In the genomic region with DNA sequence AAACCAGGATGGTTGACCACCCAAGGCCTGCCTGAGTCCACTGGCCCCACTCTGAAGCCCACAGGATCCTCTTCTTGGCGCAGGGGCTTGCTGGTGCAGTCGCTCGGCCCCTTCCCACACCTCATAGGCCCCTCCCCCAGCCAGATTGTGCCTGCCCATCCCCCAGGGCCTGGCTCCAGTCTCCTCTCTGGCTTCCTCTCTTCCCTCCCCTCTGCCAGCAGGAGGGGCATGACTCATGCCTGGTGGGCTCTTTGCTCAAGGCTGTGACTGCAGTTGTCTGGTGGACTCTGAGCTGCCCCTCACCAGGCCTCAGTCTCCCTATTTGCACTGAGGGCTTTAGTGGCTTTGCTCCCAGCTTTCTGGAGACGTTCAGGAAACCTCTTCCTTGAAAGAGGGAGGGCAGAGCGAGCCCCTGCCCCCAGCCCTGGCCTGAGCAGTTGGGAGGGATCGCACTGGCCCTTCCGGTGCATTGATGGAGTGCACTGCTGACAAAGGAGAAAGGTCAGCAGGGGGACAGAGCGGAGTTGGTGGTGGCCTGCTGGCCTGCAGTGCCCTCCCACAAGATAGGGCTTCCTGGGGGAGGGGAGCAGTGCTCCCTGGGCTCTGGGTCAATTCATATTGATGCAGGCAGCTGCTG, we compare ENCODE assay signal across 1 cellular context.
TF ChIP-seq lines count a peak whose summit lies in the region.

No MANE protein-coding gene starts in this region.

TF ChIP-seq in HepG2, 621 proteins besides CTCF, POLR2A, EP300 and RAD21 (continued from another document and continues in another):
- TF ChIP-seq, protein P1, sequence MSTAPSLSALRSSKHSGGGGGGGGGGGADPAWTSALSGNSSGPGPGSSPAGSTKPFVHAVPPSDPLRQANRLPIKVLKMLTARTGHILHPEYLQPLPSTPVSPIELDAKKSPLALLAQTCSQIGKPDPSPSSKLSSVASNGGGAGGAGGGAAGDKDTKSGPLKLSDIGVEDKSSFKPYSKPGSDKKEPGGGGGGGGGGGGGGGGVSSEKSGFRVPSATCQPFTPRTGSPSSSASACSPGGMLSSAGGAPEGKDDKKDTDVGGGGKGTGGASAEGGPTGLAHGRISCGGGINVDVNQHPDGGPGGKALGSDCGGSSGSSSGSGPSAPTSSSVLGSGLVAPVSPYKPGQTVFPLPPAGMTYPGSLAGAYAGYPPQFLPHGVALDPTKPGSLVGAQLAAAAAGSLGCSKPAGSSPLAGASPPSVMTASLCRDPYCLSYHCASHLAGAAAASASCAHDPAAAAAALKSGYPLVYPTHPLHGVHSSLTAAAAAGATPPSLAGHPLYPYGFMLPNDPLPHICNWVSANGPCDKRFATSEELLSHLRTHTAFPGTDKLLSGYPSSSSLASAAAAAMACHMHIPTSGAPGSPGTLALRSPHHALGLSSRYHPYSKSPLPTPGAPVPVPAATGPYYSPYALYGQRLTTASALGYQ (CRISPR knock-in tag; IDR thresholded peaks at IDR 0.05): no peak
- TF ChIP-seq NFE2 (CRISPR knock-in tag; IDR thresholded peaks at IDR 0.05) (no peak), RBAK (CRISPR knock-in tag; IDR thresholded peaks at IDR 0.05) (no peak), AHR (CRISPR knock-in tag; IDR thresholded peaks at IDR 0.05) (no peak), KMT2B (CRISPR knock-in tag; IDR thresholded peaks at IDR 0.05) (0 out of 2 replicates have a peak, but pooled peaks have one; percentile 19), ZNF350 (CRISPR knock-in tag; IDR thresholded peaks at IDR 0.05; ENCODE audit: borderline replicate concordance, low read depth) (no peak), SALL2 (CRISPR knock-in tag; IDR thresholded peaks at IDR 0.05) (no peak), SP5 (CRISPR knock-in tag; IDR thresholded peaks at IDR 0.05; ENCODE audit: borderline replicate concordance, low read depth) (peak; percentile 56), MIXL1 (CRISPR knock-in tag; IDR thresholded peaks at IDR 0.05) (no peak), NPAS2 (CRISPR knock-in tag; IDR thresholded peaks at IDR 0.05; ENCODE audit: borderline replicate concordance) (no peak), FOXK2 (IDR thresholded peaks at IDR 0.05) (no peak), KLF13 (CRISPR knock-in tag; IDR thresholded peaks at IDR 0.05) (no peak), ZFP36L2 (CRISPR knock-in tag; IDR thresholded peaks at IDR 0.05) (no peak), FOXA1 (IDR thresholded peaks at IDR 0.05) (no peak), FOXA1 (CRISPR knock-in tag; IDR thresholded peaks at IDR 0.05) (0 out of 2 replicates have a peak, but pooled peaks have one; percentile 7), ZC3H13 (CRISPR knock-in tag; IDR thresholded peaks at IDR 0.05) (no peak), ZNF235 (CRISPR knock-in tag; IDR thresholded peaks at IDR 0.05; ENCODE audit: borderline replicate concordance) (0 out of 2 replicates have a peak, but pooled peaks have one; percentile 32), REXO4 (CRISPR knock-in tag; IDR thresholded peaks at IDR 0.05; ENCODE audit: borderline replicate concordance) (no peak), KLF11 (CRISPR knock-in tag; IDR thresholded peaks at IDR 0.05) (no peak), NCOA5 (CRISPR knock-in tag; IDR thresholded peaks at IDR 0.05) (no peak), FOSL1 (CRISPR knock-in tag; IDR thresholded peaks at IDR 0.05; ENCODE audit: borderline replicate concordance) (peak; percentile 54), PITX1 (CRISPR knock-in tag; IDR thresholded peaks at IDR 0.05) (no peak), ZBTB8A (CRISPR knock-in tag; IDR thresholded peaks at IDR 0.05; ENCODE audit: borderline replicate concordance, low read depth) (no peak), CREB1 (IDR thresholded peaks at IDR 0.05) (no peak), CREB1 (CRISPR knock-in tag; IDR thresholded peaks at IDR 0.05) (no peak), ZNF451 (CRISPR knock-in tag; IDR thresholded peaks at IDR 0.05) (no peak), ATAD3A (CRISPR knock-in tag; IDR thresholded peaks at IDR 0.05) (no peak), ZNF3 (CRISPR knock-in tag; IDR thresholded peaks at IDR 0.05) (no peak), SOX5 (CRISPR knock-in tag; IDR thresholded peaks at IDR 0.05; ENCODE audit: borderline replicate concordance) (peak; percentile 40; the same call in 1 of the 2 replicates), RARA (CRISPR knock-in tag; IDR thresholded peaks at IDR 0.05) (peak; percentile 95), DR1 (CRISPR knock-in tag; IDR thresholded peaks at IDR 0.05) (no peak), CENPX (CRISPR knock-in tag; IDR thresholded peaks at IDR 0.05) (no peak), FOXJ3 (CRISPR knock-in tag; IDR thresholded peaks at IDR 0.05; ENCODE audit: borderline replicate concordance) (no peak), PCBP1 (IDR thresholded peaks at IDR 0.05; ENCODE audit: borderline replicate concordance, low read depth, low read length) (no peak), RFX3 (CRISPR knock-in tag; IDR thresholded peaks at IDR 0.05) (no peak), ZNF552 (CRISPR knock-in tag; IDR thresholded peaks at IDR 0.05; ENCODE audit: borderline replicate concordance) (no peak), ZNF607 (CRISPR knock-in tag; IDR thresholded peaks at IDR 0.05; ENCODE audit: borderline replicate concordance) (no peak), ZNF282 (IDR thresholded peaks at IDR 0.05; ENCODE audit: partially characterized antibody) (no peak)
- TF ChIP-seq, protein P2, sequence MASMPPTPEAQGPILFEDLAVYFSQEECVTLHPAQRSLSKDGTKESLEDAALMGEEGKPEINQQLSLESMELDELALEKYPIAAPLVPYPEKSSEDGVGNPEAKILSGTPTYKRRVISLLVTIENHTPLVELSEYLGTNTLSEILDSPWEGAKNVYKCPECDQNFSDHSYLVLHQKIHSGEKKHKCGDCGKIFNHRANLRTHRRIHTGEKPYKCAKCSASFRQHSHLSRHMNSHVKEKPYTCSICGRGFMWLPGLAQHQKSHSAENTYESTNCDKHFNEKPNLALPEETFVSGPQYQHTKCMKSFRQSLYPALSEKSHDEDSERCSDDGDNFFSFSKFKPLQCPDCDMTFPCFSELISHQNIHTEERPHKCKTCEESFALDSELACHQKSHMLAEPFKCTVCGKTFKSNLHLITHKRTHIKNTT (CRISPR knock-in tag; IDR thresholded peaks at IDR 0.05): no peak
- TF ChIP-seq, protein P3, sequence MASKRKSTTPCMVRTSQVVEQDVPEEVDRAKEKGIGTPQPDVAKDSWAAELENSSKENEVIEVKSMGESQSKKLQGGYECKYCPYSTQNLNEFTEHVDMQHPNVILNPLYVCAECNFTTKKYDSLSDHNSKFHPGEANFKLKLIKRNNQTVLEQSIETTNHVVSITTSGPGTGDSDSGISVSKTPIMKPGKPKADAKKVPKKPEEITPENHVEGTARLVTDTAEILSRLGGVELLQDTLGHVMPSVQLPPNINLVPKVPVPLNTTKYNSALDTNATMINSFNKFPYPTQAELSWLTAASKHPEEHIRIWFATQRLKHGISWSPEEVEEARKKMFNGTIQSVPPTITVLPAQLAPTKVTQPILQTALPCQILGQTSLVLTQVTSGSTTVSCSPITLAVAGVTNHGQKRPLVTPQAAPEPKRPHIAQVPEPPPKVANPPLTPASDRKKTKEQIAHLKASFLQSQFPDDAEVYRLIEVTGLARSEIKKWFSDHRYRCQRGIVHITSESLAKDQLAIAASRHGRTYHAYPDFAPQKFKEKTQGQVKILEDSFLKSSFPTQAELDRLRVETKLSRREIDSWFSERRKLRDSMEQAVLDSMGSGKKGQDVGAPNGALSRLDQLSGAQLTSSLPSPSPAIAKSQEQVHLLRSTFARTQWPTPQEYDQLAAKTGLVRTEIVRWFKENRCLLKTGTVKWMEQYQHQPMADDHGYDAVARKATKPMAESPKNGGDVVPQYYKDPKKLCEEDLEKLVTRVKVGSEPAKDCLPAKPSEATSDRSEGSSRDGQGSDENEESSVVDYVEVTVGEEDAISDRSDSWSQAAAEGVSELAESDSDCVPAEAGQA (IDR thresholded peaks at IDR 0.05; ENCODE audit: low read depth): no peak
- TF ChIP-seq, protein P3 (CRISPR knock-in tag; IDR thresholded peaks at IDR 0.05; ENCODE audit: borderline replicate concordance): no peak
- TF ChIP-seq, protein P4, sequence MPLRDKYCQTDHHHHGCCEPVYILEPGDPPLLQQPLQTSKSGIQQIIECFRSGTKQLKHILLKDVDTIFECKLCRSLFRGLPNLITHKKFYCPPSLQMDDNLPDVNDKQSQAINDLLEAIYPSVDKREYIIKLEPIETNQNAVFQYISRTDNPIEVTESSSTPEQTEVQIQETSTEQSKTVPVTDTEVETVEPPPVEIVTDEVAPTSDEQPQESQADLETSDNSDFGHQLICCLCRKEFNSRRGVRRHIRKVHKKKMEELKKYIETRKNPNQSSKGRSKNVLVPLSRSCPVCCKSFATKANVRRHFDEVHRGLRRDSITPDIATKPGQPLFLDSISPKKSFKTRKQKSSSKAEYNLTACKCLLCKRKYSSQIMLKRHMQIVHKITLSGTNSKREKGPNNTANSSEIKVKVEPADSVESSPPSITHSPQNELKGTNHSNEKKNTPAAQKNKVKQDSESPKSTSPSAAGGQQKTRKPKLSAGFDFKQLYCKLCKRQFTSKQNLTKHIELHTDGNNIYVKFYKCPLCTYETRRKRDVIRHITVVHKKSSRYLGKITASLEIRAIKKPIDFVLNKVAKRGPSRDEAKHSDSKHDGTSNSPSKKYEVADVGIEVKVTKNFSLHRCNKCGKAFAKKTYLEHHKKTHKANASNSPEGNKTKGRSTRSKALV (CRISPR knock-in tag; IDR thresholded peaks at IDR 0.05): no peak
- TF ChIP-seq, protein P5, sequence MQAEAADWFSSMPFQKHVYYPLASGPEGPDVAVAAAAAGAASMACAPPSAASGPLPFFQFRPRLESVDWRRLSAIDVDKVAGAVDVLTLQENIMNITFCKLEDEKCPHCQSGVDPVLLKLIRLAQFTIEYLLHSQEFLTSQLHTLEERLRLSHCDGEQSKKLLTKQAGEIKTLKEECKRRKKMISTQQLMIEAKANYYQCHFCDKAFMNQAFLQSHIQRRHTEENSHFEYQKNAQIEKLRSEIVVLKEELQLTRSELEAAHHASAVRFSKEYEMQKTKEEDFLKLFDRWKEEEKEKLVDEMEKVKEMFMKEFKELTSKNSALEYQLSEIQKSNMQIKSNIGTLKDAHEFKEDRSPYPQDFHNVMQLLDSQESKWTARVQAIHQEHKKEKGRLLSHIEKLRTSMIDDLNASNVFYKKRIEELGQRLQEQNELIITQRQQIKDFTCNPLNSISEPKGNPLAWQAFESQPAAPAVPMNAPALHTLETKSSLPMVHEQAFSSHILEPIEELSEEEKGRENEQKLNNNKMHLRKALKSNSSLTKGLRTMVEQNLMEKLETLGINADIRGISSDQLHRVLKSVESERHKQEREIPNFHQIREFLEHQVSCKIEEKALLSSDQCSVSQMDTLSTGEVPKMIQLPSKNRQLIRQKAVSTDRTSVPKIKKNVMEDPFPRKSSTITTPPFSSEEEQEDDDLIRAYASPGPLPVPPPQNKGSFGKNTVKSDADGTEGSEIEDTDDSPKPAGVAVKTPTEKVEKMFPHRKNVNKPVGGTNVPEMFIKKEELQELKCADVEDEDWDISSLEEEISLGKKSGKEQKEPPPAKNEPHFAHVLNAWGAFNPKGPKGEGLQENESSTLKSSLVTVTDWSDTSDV (CRISPR knock-in tag; IDR thresholded peaks at IDR 0.05): no peak
- TF ChIP-seq, protein P6, sequence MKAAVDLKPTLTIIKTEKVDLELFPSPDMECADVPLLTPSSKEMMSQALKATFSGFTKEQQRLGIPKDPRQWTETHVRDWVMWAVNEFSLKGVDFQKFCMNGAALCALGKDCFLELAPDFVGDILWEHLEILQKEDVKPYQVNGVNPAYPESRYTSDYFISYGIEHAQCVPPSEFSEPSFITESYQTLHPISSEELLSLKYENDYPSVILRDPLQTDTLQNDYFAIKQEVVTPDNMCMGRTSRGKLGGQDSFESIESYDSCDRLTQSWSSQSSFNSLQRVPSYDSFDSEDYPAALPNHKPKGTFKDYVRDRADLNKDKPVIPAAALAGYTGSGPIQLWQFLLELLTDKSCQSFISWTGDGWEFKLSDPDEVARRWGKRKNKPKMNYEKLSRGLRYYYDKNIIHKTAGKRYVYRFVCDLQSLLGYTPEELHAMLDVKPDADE (CRISPR knock-in tag; IDR thresholded peaks at IDR 0.05): no peak
- TF ChIP-seq, protein P7, sequence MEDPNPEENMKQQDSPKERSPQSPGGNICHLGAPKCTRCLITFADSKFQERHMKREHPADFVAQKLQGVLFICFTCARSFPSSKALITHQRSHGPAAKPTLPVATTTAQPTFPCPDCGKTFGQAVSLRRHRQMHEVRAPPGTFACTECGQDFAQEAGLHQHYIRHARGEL (CRISPR knock-in tag; IDR thresholded peaks at IDR 0.05): no peak
- TF ChIP-seq, protein P8, sequence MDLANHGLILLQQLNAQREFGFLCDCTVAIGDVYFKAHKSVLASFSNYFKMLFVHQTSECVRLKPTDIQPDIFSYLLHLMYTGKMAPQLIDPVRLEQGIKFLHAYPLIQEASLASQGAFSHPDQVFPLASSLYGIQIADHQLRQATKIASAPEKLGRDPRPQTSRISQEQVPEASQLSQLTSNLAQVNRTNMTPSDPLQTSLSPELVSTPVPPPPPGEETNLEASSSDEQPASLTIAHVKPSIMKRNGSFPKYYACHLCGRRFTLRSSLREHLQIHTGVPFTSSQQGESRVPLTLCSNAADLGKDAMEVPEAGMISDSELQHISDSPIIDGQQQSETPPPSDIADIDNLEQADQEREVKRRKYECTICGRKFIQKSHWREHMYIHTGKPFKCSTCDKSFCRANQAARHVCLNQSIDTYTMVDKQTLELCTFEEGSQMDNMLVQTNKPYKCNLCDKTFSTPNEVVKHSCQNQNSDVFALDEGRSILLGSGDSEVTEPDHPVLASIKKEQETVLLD (CRISPR knock-in tag; IDR thresholded peaks at IDR 0.05; ENCODE audit: low read depth): no peak
- TF ChIP-seq, protein P9, sequence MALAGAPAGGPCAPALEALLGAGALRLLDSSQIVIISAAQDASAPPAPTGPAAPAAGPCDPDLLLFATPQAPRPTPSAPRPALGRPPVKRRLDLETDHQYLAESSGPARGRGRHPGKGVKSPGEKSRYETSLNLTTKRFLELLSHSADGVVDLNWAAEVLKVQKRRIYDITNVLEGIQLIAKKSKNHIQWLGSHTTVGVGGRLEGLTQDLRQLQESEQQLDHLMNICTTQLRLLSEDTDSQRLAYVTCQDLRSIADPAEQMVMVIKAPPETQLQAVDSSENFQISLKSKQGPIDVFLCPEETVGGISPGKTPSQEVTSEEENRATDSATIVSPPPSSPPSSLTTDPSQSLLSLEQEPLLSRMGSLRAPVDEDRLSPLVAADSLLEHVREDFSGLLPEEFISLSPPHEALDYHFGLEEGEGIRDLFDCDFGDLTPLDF (CRISPR knock-in tag; IDR thresholded peaks at IDR 0.05): no peak
